ENCODE assay signal across 12 cellular contexts in the genomic region with DNA sequence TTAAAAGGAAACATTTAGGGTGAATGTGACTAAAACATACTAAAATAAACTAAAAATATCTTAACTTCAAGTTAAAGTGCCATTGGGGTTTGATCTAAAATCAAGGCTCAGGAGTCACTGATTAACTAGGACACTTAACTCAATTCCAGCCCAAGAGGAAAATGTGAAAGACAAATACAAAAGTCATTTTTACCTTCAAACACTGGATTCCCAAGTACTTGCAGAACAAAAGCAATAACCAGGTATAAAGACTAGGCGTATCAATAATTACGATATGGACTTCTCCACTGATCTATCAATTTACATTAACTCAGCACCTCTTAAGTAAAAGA. TPM values are rescaled to one million over a fixed set of nuclear protein-coding genes. Genes with fewer than 3 reads are reported as not detected.
"Had no signal": no experiment of that assay in that cellular context is flagged by ENCODE, and none has a peak within 500 bp of the region (broad histone marks: within the 10 kb centered on the region; RNA-seq: fewer than 3 reads in every experiment).

No MANE protein-coding gene starts in this region.

- H3K27ac ChIP-seq: HL-60, SJSA1, SK-N-MC had no signal

- H3K9me3 ChIP-seq: SJSA1 had no signal

- H3K27me3 ChIP-seq: SJSA1 had no signal

- DNase-seq: NCI-H1048, NCI-H1436 treated with DMSO at 0.1 percent for 48 hours, NCI-H1694, NCI-H187 treated with DMSO at 0.1 percent for 48 hours, NCI-H510A, NCI-H524 treated with DMSO at 0.1 percent for 48 hours, Right ventricle myocardium superior, SIG-M5 had no signal

- H3K36me3 ChIP-seq: SJSA1 had no signal

- H3K4me3 ChIP-seq: SJSA1, SK-N-MC had no signal

RNA-seq across cellular contexts. Expression of a gene that starts 41.0 kb away (rescaled TPM):
- total RNA-seq: MCF 10A had no signal
